Comparison of ENCODE assay signal across 19 cellular contexts in the genomic region with DNA sequence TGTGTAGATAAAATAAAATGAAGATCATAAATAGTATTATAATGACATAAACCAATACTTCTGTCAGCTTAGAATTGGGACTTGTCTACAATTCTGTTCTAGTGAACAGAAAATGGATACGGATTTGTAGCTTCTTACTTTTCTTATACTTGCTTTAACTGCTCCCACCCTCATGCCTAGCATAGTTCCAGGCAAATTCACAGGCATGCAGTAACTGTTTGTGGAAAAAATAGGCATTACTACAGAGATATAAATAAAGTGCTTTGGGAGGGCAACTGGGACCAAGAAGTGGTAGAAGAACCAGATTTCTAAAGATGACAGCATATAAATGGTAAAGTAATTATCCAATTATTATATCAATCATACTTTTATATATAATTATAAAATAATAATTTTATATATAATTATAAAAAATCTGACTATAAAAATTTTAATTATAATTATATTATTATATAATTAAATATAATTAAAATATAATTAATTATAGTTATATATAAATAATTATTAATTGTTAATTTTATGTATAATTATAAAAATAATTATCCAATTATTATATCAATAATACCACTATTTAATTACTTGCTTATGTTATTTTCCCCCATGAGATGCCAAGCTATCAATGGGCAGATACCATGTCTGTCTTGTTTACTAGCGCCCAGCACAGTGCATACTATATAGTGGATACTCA.
DNase-seq lines count a peak whose midpoint lies in the region; ATAC-seq, FAIRE-seq and TF ChIP-seq lines count a peak whose summit lies in the region.
"Had no signal": no experiment of that assay in that cellular context is flagged by ENCODE, and none has a peak within 500 bp of the region (broad histone marks: within the 10 kb centered on the region; RNA-seq: fewer than 3 reads in every experiment).

No MANE protein-coding gene starts in this region.

- CTCF ChIA-PET in HepG2 (lab: Yijun Ruan, JAX; ENCODE audit: low intra/inter-chr PET ratio, low total read pairs): no interaction called here

- H3K4me2 ChIP-seq in GM23248 (ENCODE audit: unreplicated experiment) (peak overlapping the region; percentile 39), HepG2 (ENCODE audit: low read depth, low read length) (no peak overlapping the region)
- H3K4me2 ChIP-seq: A549, KMS-11 had no signal

- in situ Hi-C loops in GM23248 (cut with MboI): no loop called here
- in situ Hi-C loops in HepG2 (cut with HindIII; ENCODE audit: extremely low pct_ligation_motif_present, low pct_unique_long_range_greater_than_20kb): no loop called here

- H4K20me1 ChIP-seq in GM23248 (ENCODE audit: insufficient read depth) (no peaks in the 10 kb centered on the region), HepG2 (ENCODE audit: insufficient read depth, low read length) (no peaks in the 10 kb centered on the region)

- H3K4me3 ChIP-seq in GM23248: no peak overlapping the region
- no peak overlapping the region for H3K4me3 ChIP-seq in kidney (ENCODE audit: low read length in 2 of 2)
- H3K4me3 ChIP-seq in testis: no peak overlapping the region
- no peak overlapping the region for H3K4me3 ChIP-seq in HepG2 (replicated peaks in 1 of 3; ENCODE audit: insufficient read depth in 1 of 3, low read depth in 2 of 3, low read length in 3 of 3)
- H3K4me3 ChIP-seq: A549 had no signal

- intact Hi-C loops in kidney (cut with DNase I): no loop called here
- intact Hi-C loops in testis (cut with DNase I; ENCODE audit: low total_unique reads): no loop called here
- intact Hi-C loops in HepG2 (cut with micrococcal nuclease; ENCODE audit: unreplicated experiment): no loop called here

- H3K79me2 ChIP-seq in GM23248 (ENCODE audit: insufficient read depth): no peaks in the 10 kb centered on the region
- no peaks in the 10 kb centered on the region for H3K79me2 ChIP-seq in HepG2 (ENCODE audit: insufficient read depth, low read length)

- TF ChIP-seq POLR2A in testis (IDR thresholded peaks at IDR 0.05) (no peak), HepG2 (IDR thresholded peaks at IDR 0.05; ENCODE audit: insufficient read depth in 1 of 2, low read depth in 2 of 2, low read length in 2 of 2) (no peak)

- H3K27ac ChIP-seq in GM23248: no peak overlapping the region
- H3K27ac ChIP-seq in kidney (ENCODE audit: low read depth in 2 of 2, low read length in 2 of 2): no peak overlapping the region
- no peak overlapping the region for H3K27ac ChIP-seq in testis
- H3K27ac ChIP-seq in HepG2 (ENCODE audit: extremely low read length, insufficient read depth, low read length): no peak overlapping the region
- H3K27ac ChIP-seq: A549, KMS-11 had no signal

- H3K9me2 ChIP-seq in GM23248 (ENCODE audit: insufficient read depth): no peaks in the 10 kb centered on the region

- no TSS peak for BruUV-seq in HepG2 (replicated peaks; lab: Mats Ljungman, UMichigan)

- H3K27me3 ChIP-seq in GM23248 (replicated peaks; ENCODE audit: insufficient read depth) (no peaks in the 10 kb centered on the region), testis (no peaks in the 10 kb centered on the region), HepG2 (ENCODE audit: control insufficient read depth in 1 of 2, insufficient read depth in 2 of 2, low read length in 2 of 2) (no peaks in the 10 kb centered on the region)

- DNase-seq in AG08395 (ENCODE audit: low spot score): peak; percentile 18
- peak; percentile 48 for DNase-seq in GM23248
- DNase-seq in astrocyte of the hippocampus (ENCODE audit: low read depth, low spot score): peak; percentile 37
- DNase-seq in kidney: no peak
- DNase-seq in testis: no peak
- no peak for DNase-seq in HepG2 (ENCODE audit: low spot score)
- no peak for DNase-seq in NCI-H2029 (lab: John Stamatoyannopoulos, UW)
- DNase-seq: Calu3; CD4-positive, alpha-beta T cell; DMS79; GF-D8; MM.1S; NCI-H187 treated with DMSO at 0.1 percent for 48 hours; NCI-H524; SIG-M5 had no signal

- POLR2A ChIA-PET in HepG2 (lab: Yijun Ruan, JAX): no interaction called here

- TF ChIP-seq EP300 in HepG2 (IDR thresholded peaks at IDR 0.05; ENCODE audit: low read depth in 2 of 2, low read length in 2 of 2) (no peak), HepG2 (CRISPR knock-in tag; IDR thresholded peaks at IDR 0.05; ENCODE audit: borderline replicate concordance) (no peak)

- TF ChIP-seq RAD21 in HepG2 (CRISPR knock-in tag; IDR thresholded peaks at IDR 0.05): no peak

- ATAC-seq in HepG2 (no peak), esophagus mucosa (no peak)
- ATAC-seq: A549 had no signal

- H3K36me3 ChIP-seq in GM23248 (ENCODE audit: low read depth) (no peaks in the 10 kb centered on the region), kidney (ENCODE audit: control insufficient read depth in 1 of 2, insufficient read depth in 2 of 2, low read length in 2 of 2) (no peaks in the 10 kb centered on the region), testis (ENCODE audit: low read depth, missing control alignments) (no peaks in the 10 kb centered on the region), HepG2 (replicated peaks in 1 of 2; ENCODE audit: control insufficient read depth in 1 of 2, insufficient read depth in 2 of 2, low read length in 2 of 2) (no peaks in the 10 kb centered on the region)

- no peaks in the 10 kb centered on the region for H3K9me3 ChIP-seq in GM23248 (ENCODE audit: low read depth)
- H3K9me3 ChIP-seq in kidney (ENCODE audit: control insufficient read depth in 1 of 2, low read length in 2 of 2): no peaks in the 10 kb centered on the region
- H3K9me3 ChIP-seq in testis: no peaks in the 10 kb centered on the region
- H3K9me3 ChIP-seq in HepG2 (ENCODE audit: low read length): no peaks in the 10 kb centered on the region
- H3K9me3 ChIP-seq: A549 had no signal

- H2AFZ ChIP-seq in GM23248 (no peak overlapping the region), HepG2 (ENCODE audit: low read length) (no peak overlapping the region)

- no peak for TF ChIP-seq CTCF in kidney (IDR thresholded peaks at IDR 0.05; ENCODE audit: borderline replicate concordance, extremely low read depth, insufficient read depth)
- TF ChIP-seq CTCF in testis (IDR thresholded peaks at IDR 0.05): no peak
- TF ChIP-seq CTCF in HepG2 (CRISPR knock-in tag; IDR thresholded peaks at IDR 0.05): no peak

- FAIRE-seq in kidney (lab: Jason Lieb, UNC) (peak; percentile 97), HepG2 (lab: Jason Lieb, UNC) (no peak)
- FAIRE-seq: A549, H1 had no signal

- WGBS in GM23248 (ENCODE audit: low coverage in 1 of 2, low lambda C conversion rate in 2 of 2, missing lambda C conversion rate in 2 of 2), 2 experiments: 88 to 92% methylated on average over 2 of the region's 2 CpGs
- 88 to 94% methylated on average over 2 of the region's 2 CpGs for WGBS in testis, 2 donors
- 61% methylated on average over 2 of the region's 2 CpGs for WGBS in HepG2 (ENCODE audit: low lambda C conversion rate)

- H3F3A ChIP-seq in GM23248 (ENCODE audit: insufficient read depth): no peaks in the 10 kb centered on the region

- H3K4me1 ChIP-seq in GM23248 (ENCODE audit: insufficient read depth) (peaks cover 7% of the 10 kb centered on the region; the same call in 1 of the 2 replicates), kidney (ENCODE audit: control insufficient read depth in 1 of 2, insufficient read depth in 1 of 2, low read depth in 1 of 2, low read length in 2 of 2) (no peaks in the 10 kb centered on the region), testis (no peaks in the 10 kb centered on the region), HepG2 (ENCODE audit: insufficient read depth, low read length) (no peaks in the 10 kb centered on the region)

- H3K9ac ChIP-seq in GM23248: no peak overlapping the region
- no peak overlapping the region for H3K9ac ChIP-seq in kidney (ENCODE audit: low read length in 2 of 2)
- no peak overlapping the region for H3K9ac ChIP-seq in HepG2 (ENCODE audit: insufficient read depth, low read depth, low read length)
- H3K9ac ChIP-seq: KMS-11 had no signal

TF ChIP-seq in HepG2, 621 proteins besides CTCF, POLR2A, EP300 and RAD21 (continues in another document):
- no peak for TF ChIP-seq JARID2 (CRISPR knock-in tag; IDR thresholded peaks at IDR 0.05; ENCODE audit: insufficient replicate concordance)
- TF ChIP-seq ZNF766 (CRISPR knock-in tag; IDR thresholded peaks at IDR 0.05; ENCODE audit: borderline replicate concordance): no peak
- TF ChIP-seq ZNF101 (CRISPR knock-in tag; IDR thresholded peaks at IDR 0.05; ENCODE audit: borderline replicate concordance, low read depth): no peak
- TF ChIP-seq MED8 (CRISPR knock-in tag; IDR thresholded peaks at IDR 0.05; ENCODE audit: insufficient replicate concordance): no peak
- no peak for TF ChIP-seq CEBPB (IDR thresholded peaks at IDR 0.05; ENCODE audit: borderline replicate concordance, low read depth, low read length)
- no peak for TF ChIP-seq BRD4 (CRISPR knock-in tag; IDR thresholded peaks at IDR 0.05)
- TF ChIP-seq WIZ (CRISPR knock-in tag; IDR thresholded peaks at IDR 0.05): no peak
- no peak for TF ChIP-seq SRSF9 (IDR thresholded peaks at IDR 0.05; ENCODE audit: borderline replicate concordance, insufficient read depth, low read depth, low read length, poor library complexity, severe bottlenecking)
- TF ChIP-seq MIXL1 (CRISPR knock-in tag; IDR thresholded peaks at IDR 0.05): no peak
- no peak for TF ChIP-seq ZNF687 (CRISPR knock-in tag; IDR thresholded peaks at IDR 0.05)

Comparison
In these comparisons a context has a peak if more than half of its experiments do, and no peak if none do; other contexts are left out.
1. DNase-seq: peak in AG08395 (single experiment), GM23248 (single experiment) and astrocyte of the hippocampus (single experiment); none in kidney (single experiment), testis (single experiment), HepG2 (single experiment) and NCI-H2029 (single experiment).